In the genomic region with DNA sequence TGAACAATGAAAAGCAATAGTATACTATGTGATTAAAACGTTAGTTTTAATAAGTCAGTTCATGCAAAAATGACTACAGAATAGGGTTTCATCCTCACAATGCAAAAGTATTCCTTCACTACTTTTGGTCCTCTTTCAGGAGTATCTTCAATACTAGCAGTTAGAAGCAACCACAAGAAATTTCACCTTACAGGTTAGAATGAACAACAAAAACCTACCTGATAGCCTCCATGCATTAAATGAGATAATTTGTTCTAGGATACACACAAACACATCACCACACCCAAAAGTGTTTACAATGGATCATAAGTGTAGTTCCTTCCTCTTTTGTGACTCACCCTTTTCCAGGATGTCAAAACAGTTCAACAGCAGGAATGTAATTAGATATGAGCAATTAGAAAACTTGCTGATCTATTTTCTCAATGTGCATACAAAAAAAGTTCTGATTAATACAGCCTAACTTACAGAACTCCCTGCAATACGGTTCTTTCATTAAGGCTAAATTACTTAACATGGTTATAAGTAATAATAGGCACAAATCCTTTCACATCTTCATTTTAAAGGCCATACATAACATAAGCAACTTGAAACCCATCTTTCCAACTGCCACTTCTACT, we compare ENCODE assay signal across 10 cellular contexts. TPM values are rescaled to one million over a fixed set of nuclear protein-coding genes. Genes with fewer than 3 reads are reported as not detected.
DNase-seq lines count a peak whose midpoint lies in the region; ATAC-seq and TF ChIP-seq lines count a peak whose summit lies in the region.
"Had no signal": no experiment of that assay in that cellular context is flagged by ENCODE, and none has a peak within 500 bp of the region (broad histone marks: within the 10 kb centered on the region; RNA-seq: fewer than 3 reads in every experiment).

No MANE protein-coding gene starts in this region.

- no peaks in the 10 kb centered on the region for H3K27me3 ChIP-seq in testis

- no peak for TF ChIP-seq CTCF in testis (IDR thresholded peaks at IDR 0.05)

- intact Hi-C loops in testis (cut with DNase I; ENCODE audit: low total_unique reads) = no loop called here

- H3K4me3 ChIP-seq in testis = no peak overlapping the region

- no peaks in the 10 kb centered on the region for H3K36me3 ChIP-seq in testis (ENCODE audit: low read depth, missing control alignments)

- H3K9me3 ChIP-seq in testis = no peaks in the 10 kb centered on the region

- peak overlapping the region in 1 of 2 donors; percentile 81 for H3K27ac ChIP-seq in testis

- ATAC-seq in GM19324 (IDR thresholded peaks at IDR 0.05; ENCODE audit: low FRiP score, unreplicated experiment) = no peak

- DNase-seq in COLO829 (ENCODE audit: low spot score) (peak; percentile 37), NCI-H748 (lab: John Stamatoyannopoulos, UW; ENCODE audit: unreplicated experiment) (peak; percentile 42), dedifferentiated amniotic fluid mesenchymal stem cell (ENCODE audit: extremely low spot score) (peak; percentile 38), myocyte (ENCODE audit: low read depth) (peak; percentile 32), A172 (ENCODE audit: low spot score) (no peak), testis (no peak), Ammon's horn (ENCODE audit: low spot score) (no peak)
- DNase-seq: DMS153, hippocampal formation had no signal

- no peak for TF ChIP-seq POLR2A in testis (IDR thresholded peaks at IDR 0.05)

- WGBS in testis, 2 donors = 57% methylated on average over 2 of the region's 2 CpGs

- H3K4me1 ChIP-seq in testis = peaks cover 23% of the 10 kb centered on the region

RNA-seq across cellular contexts. Expression of gene UACA, which starts 21.6 kb away (rescaled TPM):
- total RNA-seq in myocyte (31.5 and 45.4 TPM in 2 replicates), testis (10 to 100 TPM; 56.9 to 65.1 TPM)
- polyA plus RNA-seq in myocyte (2012) = 61.8 TPM
- total RNA-seq in A172 (2014; rRNA removed; shearing (Covaris generic)) = 16.8 and 18.6 TPM in 2 replicates
- 10.2 TPM for polyA plus RNA-seq in testis (ENCODE audit: insufficient read depth, low read depth, low replicate concordance)

Comparison
In these comparisons a context has a peak if more than half of its experiments do, and no peak if none do; other contexts are left out.
1. DNase-seq: peak in COLO829 (single experiment), NCI-H748 (single experiment), dedifferentiated amniotic fluid mesenchymal stem cell (single experiment) and myocyte (single experiment); none in A172 (single experiment), testis (single experiment) and Ammon's horn (single experiment).